In the genomic region with DNA sequence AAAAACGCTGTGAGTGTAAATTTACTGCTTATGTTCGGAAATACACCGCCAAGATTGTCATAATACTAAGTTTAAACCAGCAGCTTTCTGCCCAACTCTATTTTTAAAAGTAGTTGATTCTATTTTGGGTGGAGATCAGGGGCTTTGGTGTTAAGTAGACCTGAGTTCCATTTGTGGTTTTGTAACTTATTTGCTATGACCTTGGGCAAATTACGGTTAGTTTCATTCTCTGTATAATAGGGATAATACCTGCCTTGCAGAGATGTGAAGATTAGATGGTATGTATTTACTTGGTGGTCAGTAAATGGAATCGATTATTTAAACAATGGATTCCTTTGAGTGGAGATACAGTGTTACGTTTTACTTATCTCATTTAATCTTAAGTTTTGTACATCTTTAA, we compare ENCODE assay signal across 8 cellular contexts. TPM values are rescaled to one million over a fixed set of nuclear protein-coding genes. Genes with fewer than 3 reads are reported as not detected.
DNase-seq lines count a peak whose midpoint lies in the region; ATAC-seq and TF ChIP-seq lines count a peak whose summit lies in the region.

No MANE protein-coding gene starts in this region.

- TF ChIP-seq EP300 in transverse colon (IDR thresholded peaks at IDR 0.05; ENCODE audit: low read depth), result no peak

- H3K36me3 ChIP-seq in right lobe of liver (no peaks in the 10 kb centered on the region), transverse colon (no peaks in the 10 kb centered on the region)

- peaks cover 0 to 54% (median 20%) of the 10 kb centered on the region in 4 donors for H3K4me1 ChIP-seq in right lobe of liver
- H3K4me1 ChIP-seq in transverse colon, result peaks cover 3 to 49% (median 38%) of the 10 kb centered on the region in 4 donors

- H3K27me3 Mint-ChIP-seq in activated T-cell treated with anti-CD3 and anti-CD28 coated beads, Interleukin-2, amount 50 U/mL, for 72 hours (ENCODE audit: low read depth), result peaks cover 7% of the 10 kb centered on the region
- H3K27me3 Mint-ChIP-seq in activated naive CD8-positive, alpha-beta T cell treated with anti-CD3 and anti-CD28 coated beads, Interleukin-2, amount 50 U/mL, for 24 hours, result no peaks in the 10 kb centered on the region

- intact Hi-C loops in right lobe of liver (cut with DNase I), result no loop called here
- intact Hi-C loops in transverse colon (cut with DNase I; ENCODE audit: low total_unique reads), result no loop called here

- in situ Hi-C loops in transverse colon (cut with MboI; ENCODE audit: low pct_ligation_motif_present in 1 of 4, low pct_unique_long_range_greater_than_20kb in 1 of 4, low sequenced_read_pairs in 3 of 4), result no loop called here

- H3K4me3 ChIP-seq in right lobe of liver (peak overlapping the region; percentile 86 to 95 (median 91)), transverse colon (peak overlapping the region; percentile 94 to 100 (median 97))

- TF ChIP-seq POLR2A in right lobe of liver (IDR thresholded peaks at IDR 0.05) (no peak), transverse colon (IDR thresholded peaks at IDR 0.05) (no peak)

- peak overlapping the region; percentile 83 for H3K27ac Mint-ChIP-seq in activated T-cell treated with anti-CD3 and anti-CD28 coated beads, Interleukin-2, amount 50 U/mL, for 72 hours
- H3K27ac Mint-ChIP-seq in activated naive CD8-positive, alpha-beta T cell treated with anti-CD3 and anti-CD28 coated beads, Interleukin-2, amount 50 U/mL, for 24 hours, result peak overlapping the region; percentile 94

- H3K4me3 Mint-ChIP-seq in activated T-cell treated with anti-CD3 and anti-CD28 coated beads, Interleukin-2, amount 50 U/mL, for 72 hours, result peak overlapping the region; percentile 86 to 93
- H3K4me3 Mint-ChIP-seq in activated naive CD8-positive, alpha-beta T cell treated with anti-CD3 and anti-CD28 coated beads, Interleukin-2, amount 50 U/mL, for 24 hours, result peak overlapping the region; percentile 92

- no peaks in the 10 kb centered on the region for H3K9me3 Mint-ChIP-seq in activated T-cell treated with anti-CD3 and anti-CD28 coated beads, Interleukin-2, amount 50 U/mL, for 72 hours
- H3K9me3 Mint-ChIP-seq in activated naive CD8-positive, alpha-beta T cell treated with anti-CD3 and anti-CD28 coated beads, Interleukin-2, amount 50 U/mL, for 24 hours, result no peaks in the 10 kb centered on the region

- TF ChIP-seq CTCF in right lobe of liver (IDR thresholded peaks at IDR 0.05), result no peak
- no peak for TF ChIP-seq CTCF in transverse colon (IDR thresholded peaks at IDR 0.05)

- H3K27me3 ChIP-seq in right lobe of liver, result no peaks in the 10 kb centered on the region
- H3K27me3 ChIP-seq in transverse colon, result no peaks in the 10 kb centered on the region

- WGBS in right lobe of liver (ENCODE audit: insufficient coverage, low coverage, low lambda C conversion rate, missing lambda C conversion rate), result under 1% methylated on average over 6 of the region's 6 CpGs
- 0 to 2% methylated on average over 4 to 6 of the region's 6 CpGs for WGBS in transverse colon (ENCODE audit: low coverage in 1 of 2), 2 donors

- no peak for DNase-seq in activated T-cell treated with anti-CD3 and anti-CD28 coated beads, Interleukin-2, amount 50 U/mL, for 72 hours
- DNase-seq in activated T-cell treated with anti-CD3 and anti-CD28 coated beads for 4 hours (no peak), right lobe of liver (no peak), transverse colon (no peak), NCI-H82 treated with DMSO at 0.1 percent for 48 hours (lab: John Stamatoyannopoulos, UW; ENCODE audit: unreplicated experiment) (no peak), HCEC 1CT (no peak)
- DNase-seq in activated naive CD8-positive, alpha-beta T cell treated with anti-CD3 and anti-CD28 coated beads, Interleukin-2, amount 50 U/mL, for 24 hours, result no peak

- ATAC-seq in activated T-cell treated with anti-CD3 and anti-CD28 coated beads, Interleukin-2, amount 50 U/mL, for 72 hours (replicated peaks in 1 of 2), result no peak
- ATAC-seq in activated naive CD8-positive, alpha-beta T cell treated with anti-CD3 and anti-CD28 coated beads, Interleukin-2, amount 50 U/mL, for 24 hours, result no peak
- ATAC-seq in right lobe of liver, result no peak
- no peak for ATAC-seq in HG03342 (IDR thresholded peaks at IDR 0.05; ENCODE audit: unreplicated experiment)

- H3K36me3 Mint-ChIP-seq in activated T-cell treated with anti-CD3 and anti-CD28 coated beads, Interleukin-2, amount 50 U/mL, for 72 hours (ENCODE audit: insufficient read depth in 2 of 2), result peaks cover 5 to 6% of the 10 kb centered on the region in 2 donors
- H3K36me3 Mint-ChIP-seq in activated naive CD8-positive, alpha-beta T cell treated with anti-CD3 and anti-CD28 coated beads, Interleukin-2, amount 50 U/mL, for 24 hours (ENCODE audit: low read depth), result peaks cover 17% of the 10 kb centered on the region

- H3K9me3 ChIP-seq in right lobe of liver, result no peaks in the 10 kb centered on the region
- H3K9me3 ChIP-seq in transverse colon, result no peaks in the 10 kb centered on the region

- peaks cover 78% of the 10 kb centered on the region for H3K4me1 Mint-ChIP-seq in activated T-cell treated with anti-CD3 and anti-CD28 coated beads, Interleukin-2, amount 50 U/mL, for 72 hours (ENCODE audit: low read depth)
- peaks cover 76% of the 10 kb centered on the region for H3K4me1 Mint-ChIP-seq in activated naive CD8-positive, alpha-beta T cell treated with anti-CD3 and anti-CD28 coated beads, Interleukin-2, amount 50 U/mL, for 24 hours

- H3K27ac ChIP-seq in right lobe of liver (peak overlapping the region; percentile 98 to 99 (median 99)), transverse colon (peak overlapping the region; percentile 98 to 100 (median 98))

RNA-seq across cellular contexts. Expression of a gene that starts 1.6 kb away (rescaled TPM):
- total RNA-seq in activated T-cell treated with anti-CD3 and anti-CD28 coated beads, Interleukin-2, amount 50 U/mL, for 72 hours, result 100 to 1,000 TPM in 1 of 2 donors, 10 to 100 TPM in 1; 88.7 to 112 TPM
- total RNA-seq in right lobe of liver, result 100 to 1,000 TPM in 2 of 6 experiments, 10 to 100 TPM in 4; 86.9 to 110 (median 99.1) TPM
- total RNA-seq in transverse colon, result 10 to 100 TPM; 41.8 to 75.2 (median 54.9) TPM
